In the genomic region with DNA sequence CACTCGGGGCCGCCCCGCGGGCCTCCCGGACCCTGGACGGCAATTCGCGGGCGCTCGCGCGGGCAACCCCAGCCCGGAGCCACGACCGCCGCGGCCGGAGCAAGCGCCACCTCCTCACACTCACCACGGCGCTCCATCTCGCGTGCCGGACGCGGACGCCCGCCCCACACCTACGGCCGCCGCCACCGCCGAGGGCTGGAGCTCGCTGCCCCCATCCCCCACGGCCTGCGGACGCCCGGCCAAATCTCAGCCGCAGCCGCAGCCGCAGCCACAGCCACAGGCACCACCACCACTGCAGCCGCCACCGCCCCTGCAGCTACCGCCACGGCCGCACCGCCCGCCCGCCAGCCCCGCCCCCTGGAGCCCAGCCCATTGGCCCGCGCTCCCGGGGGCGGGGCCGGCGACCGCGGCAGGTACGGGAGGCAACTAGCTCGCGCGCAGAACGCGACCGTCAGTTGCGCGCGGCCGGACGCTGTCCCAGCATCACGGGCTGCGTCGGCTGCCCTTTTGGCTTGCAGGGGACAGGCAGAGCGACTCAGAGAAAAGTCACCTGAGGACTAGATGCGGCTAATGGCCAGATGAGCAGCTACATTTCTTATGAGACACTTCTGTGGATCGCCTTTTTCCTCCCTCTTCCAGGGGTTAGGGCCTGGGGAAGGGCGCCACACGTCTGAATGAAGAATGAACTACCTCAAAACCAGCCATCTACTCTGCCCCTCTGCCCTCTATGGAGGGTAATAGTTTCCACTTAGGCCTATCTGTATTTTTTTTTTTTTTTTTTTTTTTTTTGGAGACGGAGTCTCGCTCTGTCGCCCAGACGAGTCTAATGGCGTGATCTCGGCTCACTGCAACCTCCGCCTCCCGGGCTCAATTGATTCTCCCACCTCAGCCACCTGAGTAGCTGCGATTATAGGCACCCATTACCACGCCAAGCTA, we compare ENCODE assay signal across 8 cellular contexts. TPM values are rescaled to one million over a fixed set of nuclear protein-coding genes. Genes with fewer than 3 reads are reported as not detected.
A peak's percentile ranks its signal among the peaks of the same experiment; 100 is the strongest.
DNase-seq lines count a peak whose midpoint lies in the region; ATAC-seq and TF ChIP-seq lines count a peak whose summit lies in the region.

A gene with protein sequence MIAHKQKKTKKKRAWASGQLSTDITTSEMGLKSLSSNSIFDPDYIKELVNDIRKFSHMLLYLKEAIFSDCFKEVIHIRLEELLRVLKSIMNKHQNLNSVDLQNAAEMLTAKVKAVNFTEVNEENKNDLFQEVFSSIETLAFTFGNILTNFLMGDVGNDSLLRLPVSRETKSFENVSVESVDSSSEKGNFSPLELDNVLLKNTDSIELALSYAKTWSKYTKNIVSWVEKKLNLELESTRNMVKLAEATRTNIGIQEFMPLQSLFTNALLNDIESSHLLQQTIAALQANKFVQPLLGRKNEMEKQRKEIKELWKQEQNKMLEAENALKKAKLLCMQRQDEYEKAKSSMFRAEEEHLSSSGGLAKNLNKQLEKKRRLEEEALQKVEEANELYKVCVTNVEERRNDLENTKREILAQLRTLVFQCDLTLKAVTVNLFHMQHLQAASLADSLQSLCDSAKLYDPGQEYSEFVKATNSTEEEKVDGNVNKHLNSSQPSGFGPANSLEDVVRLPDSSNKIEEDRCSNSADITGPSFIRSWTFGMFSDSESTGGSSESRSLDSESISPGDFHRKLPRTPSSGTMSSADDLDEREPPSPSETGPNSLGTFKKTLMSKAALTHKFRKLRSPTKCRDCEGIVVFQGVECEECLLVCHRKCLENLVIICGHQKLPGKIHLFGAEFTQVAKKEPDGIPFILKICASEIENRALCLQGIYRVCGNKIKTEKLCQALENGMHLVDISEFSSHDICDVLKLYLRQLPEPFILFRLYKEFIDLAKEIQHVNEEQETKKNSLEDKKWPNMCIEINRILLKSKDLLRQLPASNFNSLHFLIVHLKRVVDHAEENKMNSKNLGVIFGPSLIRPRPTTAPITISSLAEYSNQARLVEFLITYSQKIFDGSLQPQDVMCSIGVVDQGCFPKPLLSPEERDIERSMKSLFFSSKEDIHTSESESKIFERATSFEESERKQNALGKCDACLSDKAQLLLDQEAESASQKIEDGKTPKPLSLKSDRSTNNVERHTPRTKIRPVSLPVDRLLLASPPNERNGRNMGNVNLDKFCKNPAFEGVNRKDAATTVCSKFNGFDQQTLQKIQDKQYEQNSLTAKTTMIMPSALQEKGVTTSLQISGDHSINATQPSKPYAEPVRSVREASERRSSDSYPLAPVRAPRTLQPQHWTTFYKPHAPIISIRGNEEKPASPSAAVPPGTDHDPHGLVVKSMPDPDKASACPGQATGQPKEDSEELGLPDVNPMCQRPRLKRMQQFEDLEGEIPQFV (minus strand): TSS at position 294 of the 936 bp plus-strand sequence. CDS start 5,973 bp downstream, outside the sequence.

- ATAC-seq in GM19324 (IDR thresholded peaks at IDR 0.05; ENCODE audit: low FRiP score, unreplicated experiment) (peak; percentile 88), HG03442 (IDR thresholded peaks at IDR 0.05; ENCODE audit: unreplicated experiment) (peak; percentile 75), HG03457 (IDR thresholded peaks at IDR 0.05; ENCODE audit: unreplicated experiment) (no peak)

- H3K27ac ChIP-seq in BLaER1 (no peak within 1 kb of the TSS), trophoblast cell (ENCODE audit: low read depth, low read length) (peak within 1 kb of the TSS; percentile 82)

- peak within 1 kb of the TSS; percentile 86 for H2BK120ac ChIP-seq in trophoblast cell (ENCODE audit: insufficient read depth, low read length, poor library complexity)

- peak within 1 kb of the TSS; percentile 49 for H2AK5ac ChIP-seq in trophoblast cell (ENCODE audit: low read length)

- DNase-seq in adipocyte (ENCODE audit: low read depth) (peak; percentile 89), cardiac septum (ENCODE audit: low spot score) (peak; percentile 95), trophoblast cell (peak; percentile 80 to 91)

- no peaks in the 10 kb centered on the region; the same call in 1 of the 2 replicates for H3K9me3 ChIP-seq in BLaER1
- peaks cover 3% of the 10 kb centered on the region for H3K9me3 ChIP-seq in adipocyte (ENCODE audit: control insufficient read depth, low read length)
- no peaks in the 10 kb centered on the region for H3K9me3 ChIP-seq in trophoblast cell (ENCODE audit: insufficient read depth, low read depth, low read length)

- peaks cover 14% of the 10 kb centered on the region for H3K79me1 ChIP-seq in trophoblast cell (ENCODE audit: low read length)

- H3K36me3 ChIP-seq in BLaER1 = no peaks in the 10 kb centered on the region
- H3K36me3 ChIP-seq in adipocyte (ENCODE audit: control insufficient read depth, insufficient read depth, low read length, severe bottlenecking) = no peaks in the 10 kb centered on the region
- H3K36me3 ChIP-seq in trophoblast cell (ENCODE audit: control insufficient read depth in 1 of 2, insufficient read depth in 2 of 2, low read length in 2 of 2) = no peaks in the 10 kb centered on the region

- intact Hi-C loops in cardiac septum (cut with DNase I) = loop anchor here (2.0 to 5.0 kb wide), 5 partner anchors 55 to 190 kb away; a partner anchor contains a TSS

- no peak within 1 kb of the TSS for H3K23ac ChIP-seq in trophoblast cell (ENCODE audit: low read length)

- H3K27me3 ChIP-seq in BLaER1 = peaks cover 49% of the 10 kb centered on the region
- no peaks in the 10 kb centered on the region for H3K27me3 ChIP-seq in adipocyte (replicated peaks; ENCODE audit: control insufficient read depth, insufficient read depth, low read length)
- H3K27me3 ChIP-seq in trophoblast cell (ENCODE audit: insufficient read depth, low read length) = no peaks in the 10 kb centered on the region

- H3K9ac ChIP-seq in BLaER1 = peak within 1 kb of the TSS; percentile 66
- peak within 1 kb of the TSS; percentile 93 for H3K9ac ChIP-seq in adipocyte (ENCODE audit: low read length)
- H3K9ac ChIP-seq in trophoblast cell (ENCODE audit: low read length) = peak within 1 kb of the TSS; percentile 97

- H3K4me3 ChIP-seq in BLaER1 = peak within 1 kb of the TSS; percentile 81
- H3K4me3 ChIP-seq in adipocyte (ENCODE audit: low read length) = peak within 1 kb of the TSS; percentile 90
- peak within 1 kb of the TSS; percentile 97 for H3K4me3 ChIP-seq in trophoblast cell (ENCODE audit: low read depth, low read length)

- peaks cover 46% of the 10 kb centered on the region for H4K20me1 ChIP-seq in BLaER1

- H3K18ac ChIP-seq in trophoblast cell (ENCODE audit: low read length) = peak within 1 kb of the TSS; percentile 96

- H3K79me2 ChIP-seq in trophoblast cell (ENCODE audit: control insufficient read depth, insufficient read depth, low read length, poor library complexity) = peaks cover 28% of the 10 kb centered on the region

- peak within 1 kb of the TSS; percentile 31 for H2AFZ ChIP-seq in trophoblast cell (ENCODE audit: insufficient read depth, low read length, poor library complexity)

- H4K91ac ChIP-seq in trophoblast cell (ENCODE audit: low read depth, low read length) = peak within 1 kb of the TSS; percentile 84

- H3K4ac ChIP-seq in trophoblast cell (ENCODE audit: low read depth, low read length) = peak within 1 kb of the TSS; percentile 99

- no CpG with 5 or more reads among the region's 88 CpGs for WGBS in trophoblast cell (ENCODE audit: extremely low coverage, insufficient coverage, insufficient read length)

- H2BK5ac ChIP-seq in trophoblast cell (ENCODE audit: low read depth, low read length, poor library complexity) = peak within 1 kb of the TSS; percentile 88

- peaks cover 33% of the 10 kb centered on the region for H3K4me1 ChIP-seq in BLaER1
- H3K4me1 ChIP-seq in adipocyte (ENCODE audit: control insufficient read depth, insufficient read depth, low read length) = peaks cover 22% of the 10 kb centered on the region
- peaks cover 2 to 8% of the 10 kb centered on the region in 2 experiments for H3K4me1 ChIP-seq in trophoblast cell (ENCODE audit: control insufficient read depth in 1 of 2, insufficient read depth in 2 of 2, low read length in 2 of 2)

- H4K8ac ChIP-seq in trophoblast cell (ENCODE audit: low read depth, low read length) = peak within 1 kb of the TSS; percentile 70

- peak within 1 kb of the TSS; percentile 12 for H2BK12ac ChIP-seq in trophoblast cell (ENCODE audit: low read length)

- H3K14ac ChIP-seq in trophoblast cell (ENCODE audit: low read length) = peak within 1 kb of the TSS; percentile 96

- H3K4me2 ChIP-seq in BLaER1 = peak within 1 kb of the TSS; percentile 99
- H3K4me2 ChIP-seq in trophoblast cell (ENCODE audit: low read length) = peak within 1 kb of the TSS; percentile 66

- peak within 1 kb of the TSS; percentile 67 for H4K12ac ChIP-seq in trophoblast cell (ENCODE audit: low read depth, low read length)

TF ChIP-seq in PFSK-1, 5 proteins besides CTCF, POLR2A, EP300 and RAD21 (continues in another document):
- peak; percentile 66; the same call in 1 of the 2 replicates for TF ChIP-seq TAF1 (IDR thresholded peaks at IDR 0.05; ENCODE audit: borderline replicate concordance, insufficient read depth, low read length)
- peak; percentile 49 for TF ChIP-seq POLR2AphosphoS5 (IDR thresholded peaks at IDR 0.05; ENCODE audit: low read depth, low read length)
- TF ChIP-seq SIN3A (IDR thresholded peaks at IDR 0.05; ENCODE audit: borderline replicate concordance, insufficient read depth, low read length) = no peak
- TF ChIP-seq FOXP2 (optimal IDR thresholded peaks at IDR 0.05; ENCODE audit: borderline replicate concordance, extremely low read depth, extremely low read length, insufficient read depth) = no peak

RNA-seq across cellular contexts. Expression of the gene that starts here (rescaled TPM):
- 2.3 TPM for polyA plus RNA-seq in PFSK-1 (2012; ENCODE audit: insufficient read length, low read depth)
- total RNA-seq in cardiac septum = 25.5 TPM
- polyA plus RNA-seq in trophoblast cell (2013) = 122 and 130 TPM in 2 replicates
